Comparison of ENCODE assay signal across 15 cellular contexts in the genomic region with DNA sequence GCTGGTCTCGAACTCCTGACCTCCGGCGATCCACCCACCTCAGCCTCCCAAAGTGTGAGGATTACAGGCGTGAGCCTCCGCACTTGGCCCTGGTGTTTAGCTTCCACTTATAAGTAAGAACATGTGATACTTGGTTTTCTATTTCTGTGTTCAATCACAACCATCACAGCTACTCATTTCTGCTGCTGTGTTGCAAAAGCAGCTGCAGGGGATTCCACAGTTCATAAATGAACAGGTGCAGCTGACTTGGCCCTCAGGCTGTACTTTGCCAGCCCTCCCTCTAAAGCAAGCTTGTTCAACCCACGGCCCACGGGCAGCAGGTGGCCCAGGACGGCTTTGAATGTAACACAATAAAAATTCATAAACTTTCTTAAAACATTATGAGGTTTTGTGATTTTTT.
A peak's percentile ranks its signal among the peaks of the same experiment; 100 is the strongest.
DNase-seq lines count a peak whose midpoint lies in the region; ATAC-seq, FAIRE-seq and TF ChIP-seq lines count a peak whose summit lies in the region.
"Had no signal": no experiment of that assay in that cellular context is flagged by ENCODE, and none has a peak within 500 bp of the region (broad histone marks: within the 10 kb centered on the region; RNA-seq: fewer than 3 reads in every experiment).

No MANE protein-coding gene starts in this region.

- no peak for DNase-seq in GM18507 (ENCODE audit: extremely low spot score, insufficient read length, low read depth)
- DNase-seq in NCI-H345 treated with DMSO at 0.1 percent for 48 hours (lab: John Stamatoyannopoulos, UW; ENCODE audit: unreplicated experiment), result peak; percentile 71
- no peak for DNase-seq in neural crest cell (ENCODE audit: low read depth, low spot score)
- no peak for DNase-seq in T-helper 9 cell
- no peak for DNase-seq in HEK293T (ENCODE audit: extremely low spot score)
- no peak for DNase-seq in activated CD4-positive, alpha-beta memory T cell treated with anti-CD3 and anti-CD28 coated beads, Interleukin-2, amount 10 ng/mL, durations not matched to agents 7 days and 5 days
- DNase-seq: CD4-positive, alpha-beta T cell; Kasumi-1; NCI-H2029; small intestine; stomach had no signal

- CTCF ChIA-PET in HEK293T (lab: Yijun Ruan, JAX), result interaction anchor here (1.6 kb wide), 1 partner anchor 27 kb away, joined by 7 read pairs; no protein-coding TSS in a partner anchor
- CTCF ChIA-PET in activated CD4-positive, alpha-beta memory T cell treated with anti-CD3 and anti-CD28 coated beads, Interleukin-2, amount 10 ng/mL, durations not matched to agents 7 days and 5 days (lab: Charles Lee), result interaction anchor here (1.7 kb wide), 1 partner anchor 27 kb away, joined by 5 read pairs; no protein-coding TSS in a partner anchor

- no peaks in the 10 kb centered on the region for H3K36me3 Mint-ChIP-seq in neural crest cell (ENCODE audit: low read depth)
- H3K36me3 Mint-ChIP-seq in activated CD4-positive, alpha-beta memory T cell treated with anti-CD3 and anti-CD28 coated beads, Interleukin-2, amount 10 ng/mL, durations not matched to agents 7 days and 5 days (ENCODE audit: low read depth), result no peaks in the 10 kb centered on the region

- FAIRE-seq in GM18507 (lab: Jason Lieb, UNC), result peak; percentile 41
- FAIRE-seq: frontal cortex, small intestine had no signal

- no peaks in the 10 kb centered on the region for H3K27me3 Mint-ChIP-seq in neural crest cell (ENCODE audit: low read depth)
- H3K27me3 Mint-ChIP-seq in activated CD4-positive, alpha-beta memory T cell treated with anti-CD3 and anti-CD28 coated beads, Interleukin-2, amount 10 ng/mL, durations not matched to agents 7 days and 5 days, result no peaks in the 10 kb centered on the region
- H3K27me3 Mint-ChIP-seq: activated naive CD4-positive, alpha-beta T cell treated with anti-CD3 and anti-CD28 coated beads, Interleukin-2, amount 50 U/mL, for 24 hours; CD4-positive, alpha-beta T cell had no signal

- ATAC-seq in HG02610 (IDR thresholded peaks at IDR 0.05; ENCODE audit: unreplicated experiment), result peak; percentile 92
- no peak for ATAC-seq in HG02973 (IDR thresholded peaks at IDR 0.05; ENCODE audit: unreplicated experiment)

- H3K4me1 Mint-ChIP-seq in neural crest cell, result peaks cover 5% of the 10 kb centered on the region
- H3K4me1 Mint-ChIP-seq in activated CD4-positive, alpha-beta memory T cell treated with anti-CD3 and anti-CD28 coated beads, Interleukin-2, amount 10 ng/mL, durations not matched to agents 7 days and 5 days, result peaks cover 12% of the 10 kb centered on the region

- POLR2A ChIA-PET in HEK293T (lab: Yijun Ruan, JAX), result no interaction called here
- POLR2A ChIA-PET in activated CD4-positive, alpha-beta memory T cell treated with anti-CD3 and anti-CD28 coated beads, Interleukin-2, amount 10 ng/mL, durations not matched to agents 7 days and 5 days (lab: Charles Lee), result no interaction called here

- TF ChIP-seq CTCF in neural crest cell (conservative IDR thresholded peaks at IDR 0.05), result no peak

- no peak overlapping the region for H3K4me3 Mint-ChIP-seq in neural crest cell
- no peak overlapping the region for H3K4me3 Mint-ChIP-seq in activated CD4-positive, alpha-beta memory T cell treated with anti-CD3 and anti-CD28 coated beads, Interleukin-2, amount 10 ng/mL, durations not matched to agents 7 days and 5 days
- H3K4me3 Mint-ChIP-seq: activated naive CD4-positive, alpha-beta T cell treated with anti-CD3 and anti-CD28 coated beads, Interleukin-2, amount 50 U/mL, for 24 hours; CD4-positive, alpha-beta T cell had no signal

- no peaks in the 10 kb centered on the region for H3K9me3 Mint-ChIP-seq in neural crest cell
- H3K9me3 Mint-ChIP-seq in activated CD4-positive, alpha-beta memory T cell treated with anti-CD3 and anti-CD28 coated beads, Interleukin-2, amount 10 ng/mL, durations not matched to agents 7 days and 5 days, result peaks cover 2% of the 10 kb centered on the region
- H3K9me3 Mint-ChIP-seq: activated naive CD4-positive, alpha-beta T cell treated with anti-CD3 and anti-CD28 coated beads, Interleukin-2, amount 50 U/mL, for 24 hours; CD4-positive, alpha-beta T cell had no signal

- peak overlapping the region; percentile 95 for H3K27ac Mint-ChIP-seq in neural crest cell (ENCODE audit: unreplicated experiment)
- no peak overlapping the region for H3K27ac Mint-ChIP-seq in activated CD4-positive, alpha-beta memory T cell treated with anti-CD3 and anti-CD28 coated beads, Interleukin-2, amount 10 ng/mL, durations not matched to agents 7 days and 5 days
- H3K27ac Mint-ChIP-seq: activated naive CD4-positive, alpha-beta T cell treated with anti-CD3 and anti-CD28 coated beads, Interleukin-2, amount 50 U/mL, for 24 hours; CD4-positive, alpha-beta T cell had no signal

TF ChIP-seq in HEK293T, 16 proteins besides CTCF, POLR2A, EP300 and RAD21:
- TF ChIP-seq FOXA1 (IDR thresholded peaks at IDR 0.05) (no peak), BHLHE40 (IDR thresholded peaks at IDR 0.05; ENCODE audit: borderline replicate concordance) (no peak), SUZ12 (IDR thresholded peaks at IDR 0.05) (no peak), ARNT (IDR thresholded peaks at IDR 0.05) (no peak), SP1 (IDR thresholded peaks at IDR 0.05) (no peak), L3MBTL2 (conservative IDR thresholded peaks at IDR 0.05) (no peak), ELF4 (IDR thresholded peaks at IDR 0.05) (no peak), CTBP1 (IDR thresholded peaks at IDR 0.05; ENCODE audit: borderline replicate concordance) (no peak), FOXK2 (IDR thresholded peaks at IDR 0.05) (no peak), NFRKB (IDR thresholded peaks at IDR 0.05) (no peak), ZNF384 (IDR thresholded peaks at IDR 0.05) (no peak), LEF1 (IDR thresholded peaks at IDR 0.05; ENCODE audit: borderline replicate concordance) (no peak), FOXM1 (IDR thresholded peaks at IDR 0.05; ENCODE audit: borderline replicate concordance) (no peak), HDGF (IDR thresholded peaks at IDR 0.05; ENCODE audit: borderline replicate concordance) (no peak), TARDBP (IDR thresholded peaks at IDR 0.05) (no peak)
- TF ChIP-seq, protein P1, sequence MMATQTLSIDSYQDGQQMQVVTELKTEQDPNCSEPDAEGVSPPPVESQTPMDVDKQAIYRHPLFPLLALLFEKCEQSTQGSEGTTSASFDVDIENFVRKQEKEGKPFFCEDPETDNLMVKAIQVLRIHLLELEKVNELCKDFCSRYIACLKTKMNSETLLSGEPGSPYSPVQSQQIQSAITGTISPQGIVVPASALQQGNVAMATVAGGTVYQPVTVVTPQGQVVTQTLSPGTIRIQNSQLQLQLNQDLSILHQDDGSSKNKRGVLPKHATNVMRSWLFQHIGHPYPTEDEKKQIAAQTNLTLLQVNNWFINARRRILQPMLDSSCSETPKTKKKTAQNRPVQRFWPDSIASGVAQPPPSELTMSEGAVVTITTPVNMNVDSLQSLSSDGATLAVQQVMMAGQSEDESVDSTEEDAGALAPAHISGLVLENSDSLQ (IDR thresholded peaks at IDR 0.05), result no peak
